8 cellular contexts compared by ENCODE assay signal in genomic region chr7:99505324-99505662, GRCh38. TPM values are rescaled to one million over a fixed set of nuclear protein-coding genes. Genes with fewer than 3 reads are reported as not detected.
A peak's percentile ranks its signal among the peaks of the same experiment; 100 is the strongest.
DNase-seq lines count a peak whose midpoint lies in the region; ATAC-seq and TF ChIP-seq lines count a peak whose summit lies in the region.

No MANE protein-coding gene starts in this region.

- H3K4me1 ChIP-seq in HAP-1 = peaks cover 12% of the 10 kb centered on the region; the same call in 1 of the 2 replicates
- peaks cover 10% of the 10 kb centered on the region for H3K4me1 ChIP-seq in thymus (ENCODE audit: control insufficient read depth, insufficient read depth, low read length)

- DNase-seq in AG09309 (ENCODE audit: low read depth) (no peak), HAP-1 (ENCODE audit: low spot score in 2 of 2) (no peak), iris pigment epithelial cell (ENCODE audit: low read depth) (peak; percentile 27), nucleus accumbens (lab: John Stamatoyannopoulos, UW) (no peak), posterior cingulate gyrus (no peak)
- no peak for DNase-seq in activated effector memory CD4-positive, alpha-beta T cell treated with anti-CD3 and anti-CD28 coated beads, Interleukin-2, amount 50 U/mL, for 16 hours

- in situ Hi-C loops in HAP-1 (cut with MboI; ENCODE audit: low sequenced_read_pairs) = no loop called here

- H3K27ac Mint-ChIP-seq in activated T-helper 17 cell treated with anti-CD3 and anti-CD28 coated beads, Interleukin-2, amount 50 U/mL, for 72 hours = peak overlapping the region; percentile 91

- no peaks in the 10 kb centered on the region for H3K9me3 Mint-ChIP-seq in activated T-helper 17 cell treated with anti-CD3 and anti-CD28 coated beads, Interleukin-2, amount 50 U/mL, for 72 hours

- no peaks in the 10 kb centered on the region for H3K27me3 Mint-ChIP-seq in activated T-helper 17 cell treated with anti-CD3 and anti-CD28 coated beads, Interleukin-2, amount 50 U/mL, for 72 hours

- H3K27ac ChIP-seq in thymus (ENCODE audit: low read depth) = peak overlapping the region; percentile 95

- no peak for TF ChIP-seq CTCF in AG09309 (IDR thresholded peaks at IDR 0.05; ENCODE audit: control insufficient read depth, insufficient read depth, low read depth, low read length, missing control alignments)

- ATAC-seq in activated T-helper 17 cell treated with anti-CD3 and anti-CD28 coated beads, Interleukin-2, amount 50 U/mL, for 72 hours (replicated peaks) = no peak

- H3K27me3 ChIP-seq in HAP-1 (ENCODE audit: low read depth) (no peaks in the 10 kb centered on the region), thymus (ENCODE audit: control insufficient read depth, insufficient read depth) (no peaks in the 10 kb centered on the region)

- H3K4me3 ChIP-seq in AG09309 (ENCODE audit: control insufficient read depth, low read depth, low read length) (peak overlapping the region; percentile 88), HAP-1 (peak overlapping the region; percentile 84), thymus (ENCODE audit: low read length) (peak overlapping the region; percentile 90)

- H3K9me3 ChIP-seq in HAP-1 (no peaks in the 10 kb centered on the region), thymus (ENCODE audit: control insufficient read depth) (no peaks in the 10 kb centered on the region)

- intact Hi-C loops in posterior cingulate gyrus (cut with DNase I) = loop anchor here (2.0 kb wide), 1 partner anchor 48 kb away; the partner anchor contains the start of gene FAM200A

- H3K4me3 Mint-ChIP-seq in activated T-helper 17 cell treated with anti-CD3 and anti-CD28 coated beads, Interleukin-2, amount 50 U/mL, for 72 hours = peak overlapping the region; percentile 85

- peaks cover 14% of the 10 kb centered on the region for H3K4me1 Mint-ChIP-seq in activated T-helper 17 cell treated with anti-CD3 and anti-CD28 coated beads, Interleukin-2, amount 50 U/mL, for 72 hours

- H3K36me3 ChIP-seq in HAP-1 (replicated peaks) = no peaks in the 10 kb centered on the region
- H3K36me3 ChIP-seq in thymus (ENCODE audit: control insufficient read depth, insufficient read depth) = no peaks in the 10 kb centered on the region

- 4% methylated on average over 11 of the region's 11 CpGs for WGBS in thymus

- H3K36me3 Mint-ChIP-seq in activated T-helper 17 cell treated with anti-CD3 and anti-CD28 coated beads, Interleukin-2, amount 50 U/mL, for 72 hours (ENCODE audit: low read depth) = peaks cover 28% of the 10 kb centered on the region

RNA-seq across cellular contexts. Expression of gene ZKSCAN5, which starts 0.8 kb away (rescaled TPM):
- total RNA-seq in activated T-helper 17 cell treated with anti-CD3 and anti-CD28 coated beads, Interleukin-2, amount 50 U/mL, for 72 hours = 10 to 100 TPM; 11.5 to 12.2 TPM
- 5.7 TPM for polyA plus RNA-seq in thymus

RNA-seq across cellular contexts. Expression of gene ZNF394, which starts 5.2 kb away (rescaled TPM):
- 10 to 100 TPM; 28.9 to 36.5 TPM for total RNA-seq in activated T-helper 17 cell treated with anti-CD3 and anti-CD28 coated beads, Interleukin-2, amount 50 U/mL, for 72 hours
- polyA plus RNA-seq in thymus = 41.3 TPM

RNA-seq across cellular contexts. Expression of gene ZNF789, which starts 32.6 kb away (rescaled TPM):
- 10 to 100 TPM; 32.0 to 46.7 TPM for total RNA-seq in activated T-helper 17 cell treated with anti-CD3 and anti-CD28 coated beads, Interleukin-2, amount 50 U/mL, for 72 hours
- 23.0 TPM for polyA plus RNA-seq in thymus

RNA-seq across cellular contexts. Expression of gene ATP5MF, which starts 39.3 kb away (rescaled TPM):
- total RNA-seq in activated T-helper 17 cell treated with anti-CD3 and anti-CD28 coated beads, Interleukin-2, amount 50 U/mL, for 72 hours = 100 to 1,000 TPM; 251 to 460 TPM
- polyA plus RNA-seq in thymus = 896 TPM

RNA-seq across cellular contexts. Expression of gene FAM200A, which starts 46.6 kb away (rescaled TPM):
- 1 to 10 TPM; 2.7 to 5.5 TPM for total RNA-seq in activated T-helper 17 cell treated with anti-CD3 and anti-CD28 coated beads, Interleukin-2, amount 50 U/mL, for 72 hours
- 11.2 TPM for polyA plus RNA-seq in thymus
